8 cellular contexts compared by ENCODE assay signal in genomic region chr20:34514897-34515483, GRCh38. TPM values are rescaled to one million over a fixed set of nuclear protein-coding genes. Genes with fewer than 3 reads are reported as not detected.
DNase-seq lines count a peak whose midpoint lies in the region; ATAC-seq, FAIRE-seq and TF ChIP-seq lines count a peak whose summit lies in the region.

No MANE protein-coding gene starts in this region.

- H3K36me3 ChIP-seq in HepG2 (replicated peaks in 1 of 2; ENCODE audit: control insufficient read depth in 1 of 2, insufficient read depth in 2 of 2, low read length in 2 of 2) (peaks cover 0 to 8% of the 10 kb centered on the region in 2 experiments; a peak in 3 of 5 replicates), tibial artery (peaks cover 0 to 4% (median 0%) of the 10 kb centered on the region in 3 donors)

- no peak overlapping the region for H2AFZ ChIP-seq in HepG2 (ENCODE audit: low read length)

- 39% methylated on average over 19 of the region's 19 CpGs for WGBS in HepG2 (ENCODE audit: low lambda C conversion rate)

- H3K4me3 ChIP-seq in HepG2 (replicated peaks in 1 of 3; ENCODE audit: insufficient read depth in 1 of 3, low read depth in 2 of 3, low read length in 3 of 3) (peak overlapping the region; percentile 85 to 89 (median 87)), tibial artery (peak overlapping the region; percentile 78 to 86)

- intact Hi-C loops in HepG2 (cut with micrococcal nuclease; ENCODE audit: unreplicated experiment) = no loop called here
- intact Hi-C loops in tibial artery (cut with DNase I; ENCODE audit: low total_unique reads) = no loop called here

- in situ Hi-C loops in HepG2 (cut with HindIII; ENCODE audit: extremely low pct_ligation_motif_present, low pct_unique_long_range_greater_than_20kb) = loop anchor here (5.0 kb wide), 1 partner anchor 203 kb away; no protein-coding TSS in a partner anchor

- peak; percentile 57 for DNase-seq in activated CD8-positive, alpha-beta memory T cell treated with anti-CD3 and anti-CD28 coated beads, Interleukin-2, amount 50 U/mL, for 48 hours
- DNase-seq in activated CD8-positive, alpha-beta memory T cell treated with anti-CD3 and anti-CD28 coated beads, Interleukin-2, amount 50 U/mL, for 4 hours = no peak
- DNase-seq in HepG2 (ENCODE audit: low spot score) (no peak), tibial artery (no peak), AG08396 (ENCODE audit: low spot score) (no peak), cerebellar cortex (ENCODE audit: low spot score) (no peak), UCSD-AML1 (lab: John Stamatoyannopoulos, UW; ENCODE audit: unreplicated experiment) (no peak)

- POLR2A ChIA-PET in HepG2 (lab: Yijun Ruan, JAX) = interaction anchor here (0.7 to 3.8 kb wide), 20 partner anchors 9 to 299 kb away, joined by 3 to 57 read pairs (median 4); partner anchors contain the start of genes AHCY, ITCH and PIGU

- H3K79me2 ChIP-seq in HepG2 (ENCODE audit: insufficient read depth, low read length) = peaks cover 41% of the 10 kb centered on the region

- peak overlapping the region; percentile 84 for H3K4me2 ChIP-seq in HepG2 (ENCODE audit: low read depth, low read length)

- no peak for TF ChIP-seq POLR2A in HepG2 (IDR thresholded peaks at IDR 0.05; ENCODE audit: insufficient read depth in 1 of 2, low read depth in 2 of 2, low read length in 2 of 2)

- FAIRE-seq in HepG2 (lab: Jason Lieb, UNC) = peak; percentile 15

- ATAC-seq in HepG2 = no peak; the same call in 2 of the 3 replicates

- peaks cover 14% of the 10 kb centered on the region for H4K20me1 ChIP-seq in HepG2 (ENCODE audit: insufficient read depth, low read length)

- CTCF ChIA-PET in HepG2 (lab: Yijun Ruan, JAX; ENCODE audit: low intra/inter-chr PET ratio, low total read pairs) = no interaction called here

- peaks cover 74% of the 10 kb centered on the region for H3K4me1 ChIP-seq in HepG2 (ENCODE audit: insufficient read depth, low read length)
- peaks cover 0 to 45% (median 12%) of the 10 kb centered on the region in 4 donors for H3K4me1 ChIP-seq in tibial artery

- peak overlapping the region; percentile 86 for H3K9ac ChIP-seq in HepG2 (ENCODE audit: insufficient read depth, low read depth, low read length)

- peak; percentile 30; the same call in 1 of the 2 replicates for TF ChIP-seq RAD21 in HepG2 (CRISPR knock-in tag; IDR thresholded peaks at IDR 0.05)

- no peaks in the 10 kb centered on the region for H3K9me3 ChIP-seq in HepG2 (ENCODE audit: low read length)
- H3K9me3 ChIP-seq in tibial artery = no peaks in the 10 kb centered on the region

- TF ChIP-seq CTCF in HepG2 (CRISPR knock-in tag; IDR thresholded peaks at IDR 0.05) = no peak
- TF ChIP-seq CTCF in tibial artery (IDR thresholded peaks at IDR 0.05) = no peak

- H3K27me3 ChIP-seq in HepG2 (ENCODE audit: control insufficient read depth in 1 of 2, insufficient read depth in 2 of 2, low read length in 2 of 2) (no peaks in the 10 kb centered on the region; a peak in 1 of 5 replicates), tibial artery (no peaks in the 10 kb centered on the region)

- H3K27ac ChIP-seq in angular gyrus (ENCODE audit: low read depth, low read length) (peak overlapping the region; percentile 96), HepG2 (ENCODE audit: extremely low read length, insufficient read depth, low read length) (peak overlapping the region; percentile 80), tibial artery (peak overlapping the region; percentile 95 to 96)

- BruUV-seq in HepG2 (replicated peaks; lab: Mats Ljungman, UMichigan) = no TSS peak

- no peak for TF ChIP-seq EP300 in HepG2 (IDR thresholded peaks at IDR 0.05; ENCODE audit: low read depth in 2 of 2, low read length in 2 of 2)
- peak; percentile 30 for TF ChIP-seq EP300 in HepG2 (CRISPR knock-in tag; IDR thresholded peaks at IDR 0.05; ENCODE audit: borderline replicate concordance)

TF ChIP-seq in HepG2, 621 proteins besides CTCF, POLR2A, EP300 and RAD21 (continues in another document):
- TF ChIP-seq RBAK (CRISPR knock-in tag; IDR thresholded peaks at IDR 0.05) (no peak), ZNF121 (CRISPR knock-in tag; IDR thresholded peaks at IDR 0.05) (no peak), ZNF672 (CRISPR knock-in tag; IDR thresholded peaks at IDR 0.05) (no peak), ZNF746 (CRISPR knock-in tag; IDR thresholded peaks at IDR 0.05) (no peak), ZFP62 (CRISPR knock-in tag; IDR thresholded peaks at IDR 0.05) (no peak)
- TF ChIP-seq, protein P1, sequence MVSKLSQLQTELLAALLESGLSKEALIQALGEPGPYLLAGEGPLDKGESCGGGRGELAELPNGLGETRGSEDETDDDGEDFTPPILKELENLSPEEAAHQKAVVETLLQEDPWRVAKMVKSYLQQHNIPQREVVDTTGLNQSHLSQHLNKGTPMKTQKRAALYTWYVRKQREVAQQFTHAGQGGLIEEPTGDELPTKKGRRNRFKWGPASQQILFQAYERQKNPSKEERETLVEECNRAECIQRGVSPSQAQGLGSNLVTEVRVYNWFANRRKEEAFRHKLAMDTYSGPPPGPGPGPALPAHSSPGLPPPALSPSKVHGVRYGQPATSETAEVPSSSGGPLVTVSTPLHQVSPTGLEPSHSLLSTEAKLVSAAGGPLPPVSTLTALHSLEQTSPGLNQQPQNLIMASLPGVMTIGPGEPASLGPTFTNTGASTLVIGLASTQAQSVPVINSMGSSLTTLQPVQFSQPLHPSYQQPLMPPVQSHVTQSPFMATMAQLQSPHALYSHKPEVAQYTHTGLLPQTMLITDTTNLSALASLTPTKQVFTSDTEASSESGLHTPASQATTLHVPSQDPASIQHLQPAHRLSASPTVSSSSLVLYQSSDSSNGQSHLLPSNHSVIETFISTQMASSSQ (IDR thresholded peaks at IDR 0.05; ENCODE audit: low read depth) = no peak
- TF ChIP-seq, protein P1 (CRISPR knock-in tag; IDR thresholded peaks at IDR 0.05; ENCODE audit: borderline replicate concordance) = no peak

RNA-seq across cellular contexts. Expression of gene DYNLRB1, which starts 1.2 kb away (rescaled TPM):
- total RNA-seq in HepG2 (2016; rRNA removed; fragmentation: Illumina TruSeq; extraction: Trizol) = 140 and 151 TPM in 2 replicates
- 70.8 and 95.6 TPM in 2 replicates for total RNA-seq in HepG2 (2016; cell fraction: cytosol; rRNA removed; fragmentation: Illumina TruSeq; extraction: Trizol; ENCODE audit: low read depth)
- 132 and 137 TPM in 2 replicates for total RNA-seq in HepG2 (2016; cell fraction: insoluble cytoplasmic fraction; rRNA removed; fragmentation: Illumina TruSeq; extraction: Trizol)
- total RNA-seq in HepG2 (2016; cell fraction: membrane; rRNA removed; fragmentation: Illumina TruSeq; extraction: Trizol) = 86.4 and 104 TPM in 2 replicates
- total RNA-seq in HepG2 (2016; cell fraction: nucleus; rRNA removed; fragmentation: Illumina TruSeq; extraction: Trizol) = 52.8 and 64.0 TPM in 2 replicates
- polyA plus RNA-seq in HepG2 (2011; rRNA removed) = 244 and 285 TPM in 2 replicates
- polyA plus RNA-seq in HepG2 (2011; cell fraction: cytosol; rRNA removed) = 208 and 234 TPM in 2 replicates
- 71.4 and 86.5 TPM in 2 replicates for polyA plus RNA-seq in HepG2 (2011; cell fraction: nucleus; rRNA removed)
- 331 and 366 TPM in 2 replicates for polyA plus RNA-seq in HepG2 (2012)
- 170 and 195 TPM in 2 replicates for polyA plus RNA-seq in HepG2 (2016; cell fraction: cytosol; fragmentation: Illumina TruSeq; extraction: Trizol; ENCODE audit: low read depth)
- 370 and 446 TPM in 2 replicates for polyA plus RNA-seq in HepG2 (2016; cell fraction: insoluble cytoplasmic fraction; fragmentation: Illumina TruSeq; extraction: Trizol; ENCODE audit: low read depth)
- 217 and 229 TPM in 2 replicates for polyA plus RNA-seq in HepG2 (2016; cell fraction: membrane; fragmentation: Illumina TruSeq; extraction: Trizol; ENCODE audit: low read depth)
- polyA plus RNA-seq in HepG2 (2016; cell fraction: nucleus; fragmentation: Illumina TruSeq; extraction: Trizol; ENCODE audit: insufficient read depth, low read depth) = 196 and 204 TPM in 2 replicates
- 201 and 224 TPM in 2 replicates for polyA minus RNA-seq in HepG2 (2011; rRNA and poly(A)+ RNA removed; ENCODE audit: low replicate concordance)
- 65.3 and 87.8 TPM in 2 replicates for polyA minus RNA-seq in HepG2 (2011; cell fraction: cytosol; rRNA and poly(A)+ RNA removed)
- 48.7 and 54.5 TPM in 2 replicates for polyA minus RNA-seq in HepG2 (2011; cell fraction: nucleus; rRNA and poly(A)+ RNA removed)

RNA-seq across cellular contexts. Expression of gene MAP1LC3A, which starts 43.5 kb away (rescaled TPM):
- total RNA-seq in HepG2 (2016; rRNA removed; fragmentation: Illumina TruSeq; extraction: Trizol) = not detected in 2 replicates
- not detected in 2 replicates for total RNA-seq in HepG2 (2016; cell fraction: cytosol; rRNA removed; fragmentation: Illumina TruSeq; extraction: Trizol; ENCODE audit: low read depth)
- not detected in 2 replicates for total RNA-seq in HepG2 (2016; cell fraction: insoluble cytoplasmic fraction; rRNA removed; fragmentation: Illumina TruSeq; extraction: Trizol)
- not detected in 2 replicates for total RNA-seq in HepG2 (2016; cell fraction: membrane; rRNA removed; fragmentation: Illumina TruSeq; extraction: Trizol)
- not detected in 2 replicates for total RNA-seq in HepG2 (2016; cell fraction: nucleus; rRNA removed; fragmentation: Illumina TruSeq; extraction: Trizol)
- not detected in 2 replicates for polyA plus RNA-seq in HepG2 (2011; rRNA removed)
- not detected in 2 replicates for polyA plus RNA-seq in HepG2 (2011; cell fraction: cytosol; rRNA removed)
- 0.17 TPM in 1 of 2 replicates, not detected in the other for polyA plus RNA-seq in HepG2 (2011; cell fraction: nucleus; rRNA removed)
- polyA plus RNA-seq in HepG2 (2012) = not detected in 2 replicates
- not detected in 2 replicates for polyA plus RNA-seq in HepG2 (2016; cell fraction: cytosol; fragmentation: Illumina TruSeq; extraction: Trizol; ENCODE audit: low read depth)
- polyA plus RNA-seq in HepG2 (2016; cell fraction: insoluble cytoplasmic fraction; fragmentation: Illumina TruSeq; extraction: Trizol; ENCODE audit: low read depth) = not detected in 2 replicates
- not detected in 2 replicates for polyA plus RNA-seq in HepG2 (2016; cell fraction: membrane; fragmentation: Illumina TruSeq; extraction: Trizol; ENCODE audit: low read depth)
- polyA plus RNA-seq in HepG2 (2016; cell fraction: nucleus; fragmentation: Illumina TruSeq; extraction: Trizol; ENCODE audit: insufficient read depth, low read depth) = not detected in 2 replicates
- polyA minus RNA-seq in HepG2 (2011; rRNA and poly(A)+ RNA removed; ENCODE audit: low replicate concordance) = not detected in 2 replicates
- polyA minus RNA-seq in HepG2 (2011; cell fraction: cytosol; rRNA and poly(A)+ RNA removed) = not detected in 2 replicates
- polyA minus RNA-seq in HepG2 (2011; cell fraction: nucleus; rRNA and poly(A)+ RNA removed) = not detected in 2 replicates
